12 cellular contexts compared by ENCODE assay signal in genomic region chr4:1033840-1034551, GRCh38. TPM values are rescaled to one million over a fixed set of nuclear protein-coding genes. Genes with fewer than 3 reads are reported as not detected.
DNase-seq lines count a peak whose midpoint lies in the region; ATAC-seq, FAIRE-seq and TF ChIP-seq lines count a peak whose summit lies in the region.
"Had no signal": no experiment of that assay in that cellular context is flagged by ENCODE, and none has a peak within 500 bp of the region (broad histone marks: within the 10 kb centered on the region; RNA-seq: fewer than 3 reads in every experiment).

No MANE protein-coding gene starts in this region.

- H3K9me2 ChIP-seq in hepatocyte (replicated peaks; ENCODE audit: insufficient read depth): no peaks in the 10 kb centered on the region

- no peak overlapping the region for H2AFZ ChIP-seq in hepatocyte

- H3K36me3 ChIP-seq in stomach (no peaks in the 10 kb centered on the region), hepatocyte (replicated peaks; ENCODE audit: insufficient read depth, low read depth) (no peaks in the 10 kb centered on the region)

- H3K4me2 ChIP-seq in hepatocyte: no peak overlapping the region

- H3K4me1 ChIP-seq in stomach: peaks cover 28 to 72% (median 62%) of the 10 kb centered on the region in 4 donors
- H3K4me1 ChIP-seq in hepatocyte (ENCODE audit: insufficient read depth): peaks cover 6% of the 10 kb centered on the region

- FAIRE-seq in H54 (lab: Jason Lieb, UNC): no peak

- intact Hi-C loops in stomach (cut with DNase I; ENCODE audit: low total_unique reads): no loop called here

- TF ChIP-seq CTCF in choroid plexus epithelial cell (conservative IDR thresholded peaks at IDR 0.05; ENCODE audit: low read depth, low read length) (no peak), stomach (IDR thresholded peaks at IDR 0.05) (no peak), hepatocyte (IDR thresholded peaks at IDR 0.05; ENCODE audit: poor library complexity) (no peak)

- no peaks in the 10 kb centered on the region for H3K79me2 ChIP-seq in hepatocyte

- TF ChIP-seq EP300 in stomach (IDR thresholded peaks at IDR 0.05): no peak

- WGBS in stomach, 5 donors: 17 to 32% (median 21%) methylated on average over 25 to 35 of the region's 35 CpGs
- 67% methylated on average over 32 of the region's 35 CpGs for WGBS in hepatocyte (ENCODE audit: low lambda C conversion rate, missing lambda C conversion rate)

- H4K20me1 ChIP-seq in hepatocyte (ENCODE audit: insufficient read depth, poor library complexity, severe bottlenecking): no peaks in the 10 kb centered on the region

- H3K27me3 ChIP-seq in stomach: peaks cover 0 to 44% (median 8%) of the 10 kb centered on the region in 3 donors
- no peaks in the 10 kb centered on the region for H3K27me3 ChIP-seq in hepatocyte

- H3K27ac ChIP-seq in stomach (peak overlapping the region; percentile 29 to 80 (median 60)), hepatocyte (no peak overlapping the region)

- no peak; the same call in 1 of the 2 replicates for TF ChIP-seq POLR2A in H54 (IDR thresholded peaks at IDR 0.05; ENCODE audit: low read depth, low read length)
- no peak for TF ChIP-seq POLR2A in stomach (IDR thresholded peaks at IDR 0.05)

- no peak overlapping the region for H3K4me3 ChIP-seq in choroid plexus epithelial cell (ENCODE audit: low read depth, low read length)
- peak overlapping the region in 3 of 4 donors; percentile 14 to 16 (median 15) for H3K4me3 ChIP-seq in stomach
- no peak overlapping the region for H3K4me3 ChIP-seq in hepatocyte

- no peaks in the 10 kb centered on the region for H3K9me3 ChIP-seq in stomach
- no peaks in the 10 kb centered on the region for H3K9me3 ChIP-seq in hepatocyte (ENCODE audit: low read depth)

- ATAC-seq in GM18870 (IDR thresholded peaks at IDR 0.05; ENCODE audit: unreplicated experiment): no peak
- ATAC-seq in HG02610 (IDR thresholded peaks at IDR 0.05; ENCODE audit: unreplicated experiment): no peak

- DNase-seq in H54 (ENCODE audit: insufficient read length, low spot score) (peak; percentile 57), choroid plexus epithelial cell (ENCODE audit: low read depth) (peak; percentile 41), inferior parietal cortex (ENCODE audit: extremely low spot score) (peak; percentile 27), stomach (peak; percentile 67), D341Med (ENCODE audit: low spot score) (no peak), hepatocyte (ENCODE audit: low spot score) (no peak)
- DNase-seq: activated B cell treated with CpG ODN at 0.5 μM for 24 hours, Calu3, Karpas-422, SHP77 had no signal

RNA-seq across cellular contexts. Expression of gene FGFRL1, which starts 22.6 kb away (rescaled TPM):
- total RNA-seq in stomach (10 to 100 TPM in 3 of 5 donors, 1 to 10 TPM in 2; 3.5 to 42.7 (median 19.6) TPM), hepatocyte (23.1 and 28.1 TPM in 2 replicates)
- polyA plus RNA-seq in stomach (10 to 100 TPM in 1 of 3 donors, 1 to 10 TPM in 2; 5.8 to 10.3 (median 9.2) TPM), hepatocyte (27.8 and 34.0 TPM in 2 replicates)

RNA-seq across cellular contexts. Expression of gene SLC26A1, which starts 40.8 kb away (rescaled TPM):
- total RNA-seq in stomach (1 to 10 TPM in 2 of 5 donors, under 1 TPM in 1, not detected in 2; 0.18 to 5.8 (median 3.5) TPM), hepatocyte (11.9 and 12.6 TPM in 2 replicates)
- polyA plus RNA-seq in stomach (1 to 10 TPM in 1 of 3 donors, under 1 TPM in 1, not detected in 1; 0.68 to 8.9 TPM), hepatocyte (9.0 and 9.1 TPM in 2 replicates)
- total RNA-seq: activated B cell treated with CpG ODN at 0.5 μM for 24 hours had no signal

RNA-seq across cellular contexts. Expression of gene IDUA, which starts 47.2 kb away (rescaled TPM):
- 100 to 1,000 TPM in 1 of 5 donors, 10 to 100 TPM in 3, 1 to 10 TPM in 1; 8.8 to 278 (median 92.4) TPM for total RNA-seq in stomach
- polyA plus RNA-seq in stomach: 10 to 100 TPM; 10.8 to 21.9 (median 15.4) TPM
- total RNA-seq in hepatocyte: 13.1 and 15.5 TPM in 2 replicates
- polyA plus RNA-seq in hepatocyte: 82.6 and 103 TPM in 2 replicates

Comparison
In these comparisons a context has a peak if more than half of its experiments do, and no peak if none do; other contexts are left out.
1. DNase-seq: peak in H54 (single experiment), choroid plexus epithelial cell (single experiment), inferior parietal cortex (single experiment) and stomach (single experiment); none in D341Med (single experiment) and hepatocyte (single experiment).
2. H3K4me3 ChIP-seq: peak in stomach (3 of 4); none in choroid plexus epithelial cell (single experiment) and hepatocyte (single experiment).